ENCODE assay signal across 23 cellular contexts in the genomic region with DNA sequence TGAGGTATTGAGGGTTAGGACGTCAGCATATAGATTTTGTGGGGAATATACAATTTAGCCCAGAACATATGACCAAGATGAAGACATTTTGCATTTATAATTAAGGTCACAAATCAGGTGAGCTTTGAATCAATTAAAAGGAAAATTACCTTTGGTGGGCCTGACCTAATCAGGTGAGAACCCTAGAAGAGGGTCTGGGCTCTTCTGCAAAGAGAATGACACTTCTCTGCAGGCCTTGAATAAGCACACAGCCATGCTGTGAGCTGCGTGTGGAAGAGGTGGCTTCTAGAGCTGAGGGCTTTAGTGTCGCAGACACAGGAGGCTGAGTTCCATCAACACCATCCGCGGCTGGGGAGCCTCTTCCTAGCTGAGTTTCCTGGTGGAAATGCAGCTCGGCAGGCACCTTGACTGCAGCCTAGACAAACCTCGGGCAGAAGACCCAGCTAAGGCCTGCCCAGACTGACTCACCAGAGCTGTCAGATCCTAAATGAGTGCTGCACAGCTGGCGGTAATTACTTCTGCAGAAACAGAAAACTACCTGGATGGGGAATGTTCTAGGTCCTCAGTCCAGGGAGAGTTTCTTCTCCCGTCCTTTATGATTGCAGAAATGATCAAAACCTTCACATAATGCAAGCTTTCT.
A peak's percentile ranks its signal among the peaks of the same experiment; 100 is the strongest.
DNase-seq lines count a peak whose midpoint lies in the region; ATAC-seq, FAIRE-seq and TF ChIP-seq lines count a peak whose summit lies in the region.
"Had no signal": no experiment of that assay in that cellular context is flagged by ENCODE, and none has a peak within 500 bp of the region (broad histone marks: within the 10 kb centered on the region; RNA-seq: fewer than 3 reads in every experiment).

No MANE protein-coding gene starts in this region.

- 71% methylated on average over 9 of the region's 9 CpGs for WGBS in aorta, 2 donors

- H3K9ac ChIP-seq in keratinocyte (ENCODE audit: control insufficient read depth, extremely low read depth, insufficient read depth, low read length) (no peak overlapping the region), kidney (ENCODE audit: low read length in 2 of 2) (no peak overlapping the region)
- H3K9ac ChIP-seq: GM23248 had no signal

- DNase-seq in RPMI7951 (ENCODE audit: low read depth) (peak; percentile 43), bronchial epithelial cell (ENCODE audit: low read depth) (peak; percentile 3), keratinocyte (ENCODE audit: low read depth, low spot score) (no peak), aorta (no peak), kidney (no peak)
- DNase-seq: ACHN; BE2C; C1 segment of cervical spinal cord; CD4-positive, CD25-positive, alpha-beta regulatory T cell; CD8-positive, alpha-beta memory T cell; COR-L47; DMS 273 treated with DMSO at 0.1 percent for 48 hours; DMS53; DND-41; GM23248; IMR-90 had no signal

- no peaks in the 10 kb centered on the region for H3K79me2 ChIP-seq in keratinocyte (ENCODE audit: control insufficient read depth, insufficient read depth, low read length)

- peak overlapping the region; percentile 28 for H3K4me2 ChIP-seq in keratinocyte (ENCODE audit: control insufficient read depth, extremely low read depth, insufficient read depth, low read depth, low read length)

- peaks cover 6% of the 10 kb centered on the region for H3K9me3 ChIP-seq in keratinocyte (ENCODE audit: control insufficient read depth, low read depth, low read length)
- H3K9me3 ChIP-seq in aorta (ENCODE audit: control insufficient read depth, low read length) = peaks cover 8% of the 10 kb centered on the region
- peaks cover 0 to 5% of the 10 kb centered on the region in 2 donors for H3K9me3 ChIP-seq in kidney (ENCODE audit: control insufficient read depth in 1 of 2, low read length in 2 of 2)
- H3K9me3 ChIP-seq: BE2C had no signal

- H4K20me1 ChIP-seq in keratinocyte (ENCODE audit: control insufficient read depth, extremely low read depth, insufficient read depth, low read length) = no peaks in the 10 kb centered on the region

- H3K4me1 ChIP-seq in keratinocyte (ENCODE audit: control insufficient read depth, extremely low read depth, insufficient read depth, low read length) (peaks cover 41% of the 10 kb centered on the region), aorta (ENCODE audit: control insufficient read depth in 1 of 2, insufficient read depth in 2 of 2, low read length in 2 of 2) (no peaks in the 10 kb centered on the region), kidney (ENCODE audit: control insufficient read depth in 1 of 2, insufficient read depth in 1 of 2, low read depth in 1 of 2, low read length in 2 of 2) (peaks cover 0 to 5% of the 10 kb centered on the region in 2 donors)
- H3K4me1 ChIP-seq: BE2C, HAP-1 had no signal

- no peak overlapping the region for H2AFZ ChIP-seq in keratinocyte (ENCODE audit: control insufficient read depth, low read length)
- H2AFZ ChIP-seq: GM23248 had no signal

- FAIRE-seq in bronchial epithelial cell (lab: Jason Lieb, UNC) (no peak), keratinocyte (lab: Jason Lieb, UNC) (peak; percentile 68), kidney (lab: Jason Lieb, UNC) (no peak)
- FAIRE-seq: A204.1, G401.6, GM12891, GM19239, HTR-8/SVneo had no signal

- ATAC-seq in aorta (ENCODE audit: low FRiP score) (no peak), HG02840 (IDR thresholded peaks at IDR 0.05; ENCODE audit: low FRiP score, unreplicated experiment) (no peak)

- TF ChIP-seq CTCF in bronchial epithelial cell (IDR thresholded peaks at IDR 0.05; ENCODE audit: insufficient read depth, low read length, severe bottlenecking) = no peak
- no peak for TF ChIP-seq CTCF in keratinocyte (optimal IDR thresholded peaks at IDR 0.05 in 1 of 3, IDR thresholded peaks at IDR 0.05 in 1 of 3, conservative IDR thresholded peaks at IDR 0.05 in 1 of 3; ENCODE audit: extremely low read depth in 1 of 3, insufficient read depth in 2 of 3, low read length in 3 of 3)
- no peak for TF ChIP-seq CTCF in kidney (IDR thresholded peaks at IDR 0.05; ENCODE audit: borderline replicate concordance, extremely low read depth, insufficient read depth)

- no peak overlapping the region for H3K4me3 ChIP-seq in bronchial epithelial cell (ENCODE audit: low read depth, low read length)
- H3K4me3 ChIP-seq in keratinocyte (ENCODE audit: control insufficient read depth in 2 of 3, extremely low read depth in 1 of 3, insufficient read depth in 2 of 3, low read depth in 1 of 3, low read length in 3 of 3) = no peak overlapping the region
- no peak overlapping the region for H3K4me3 ChIP-seq in aorta (ENCODE audit: low read length in 2 of 2)
- no peak overlapping the region for H3K4me3 ChIP-seq in kidney (ENCODE audit: low read length in 2 of 2)
- H3K4me3 ChIP-seq: GM23248, HAP-1 had no signal

- intact Hi-C loops in aorta (cut with DNase I) = no loop called here
- intact Hi-C loops in kidney (cut with DNase I) = no loop called here

- peak overlapping the region; percentile 4 for H3K27ac ChIP-seq in keratinocyte (ENCODE audit: control insufficient read depth, insufficient read depth, low read length)
- no peak overlapping the region for H3K27ac ChIP-seq in aorta (ENCODE audit: low read depth in 1 of 2, low read length in 2 of 2)
- H3K27ac ChIP-seq in kidney (ENCODE audit: low read depth in 2 of 2, low read length in 2 of 2) = no peak overlapping the region
- H3K27ac ChIP-seq: GM23248 had no signal

- H3K36me3 ChIP-seq in bronchial epithelial cell (ENCODE audit: control insufficient read depth, insufficient read depth, low read length) (no peaks in the 10 kb centered on the region), keratinocyte (ENCODE audit: control insufficient read depth in 2 of 2, extremely low read depth in 1 of 2, insufficient read depth in 2 of 2, low read length in 2 of 2) (no peaks in the 10 kb centered on the region), aorta (ENCODE audit: control insufficient read depth in 1 of 2, insufficient read depth in 2 of 2, low read length in 1 of 2) (no peaks in the 10 kb centered on the region), kidney (ENCODE audit: control insufficient read depth in 1 of 2, insufficient read depth in 2 of 2, low read length in 2 of 2) (no peaks in the 10 kb centered on the region)
- H3K36me3 ChIP-seq: BE2C, HAP-1 had no signal

- dilution Hi-C loops in keratinocyte (cut with MboI; ENCODE audit: extremely low pct_ligation_motif_present, low sequenced_read_pairs) = no loop called here

- no peaks in the 10 kb centered on the region for H3K9me1 ChIP-seq in keratinocyte (ENCODE audit: control insufficient read depth, extremely low read depth, insufficient read depth, low read length)

- H3K27me3 ChIP-seq in bronchial epithelial cell (ENCODE audit: control insufficient read depth, insufficient read depth, low read length) (no peaks in the 10 kb centered on the region), keratinocyte (ENCODE audit: control insufficient read depth, extremely low read depth, insufficient read depth, low read length) (no peaks in the 10 kb centered on the region), aorta (ENCODE audit: control insufficient read depth in 1 of 2, insufficient read depth in 2 of 2, low read length in 1 of 2) (no peaks in the 10 kb centered on the region)
- H3K27me3 ChIP-seq: BE2C had no signal

Comparison
In these comparisons a context has a peak if more than half of its experiments do, and no peak if none do; other contexts are left out.
1. DNase-seq: peak in RPMI7951 (single experiment) and bronchial epithelial cell (single experiment); none in keratinocyte (single experiment), aorta (0 of 2) and kidney (single experiment).